In the genomic region with DNA sequence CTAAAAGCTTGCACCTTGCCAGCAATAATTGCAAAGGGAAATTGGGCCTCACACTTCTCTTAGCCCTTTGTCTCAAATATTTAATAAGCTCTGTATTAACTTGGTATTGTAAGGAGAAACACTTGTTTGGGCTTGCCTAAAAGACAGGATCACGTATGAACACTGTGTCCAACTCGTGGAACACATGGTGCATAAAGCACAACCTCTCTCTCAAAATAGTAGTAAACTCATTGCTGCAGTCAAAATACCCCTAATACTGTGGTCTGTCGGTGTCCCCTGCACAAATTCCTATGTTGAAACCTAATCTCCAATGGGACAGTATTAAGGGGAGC, we compare ENCODE assay signal across 7 cellular contexts. TPM values are rescaled to one million over a fixed set of nuclear protein-coding genes. Genes with fewer than 3 reads are reported as not detected.
DNase-seq lines count a peak whose midpoint lies in the region; ATAC-seq and TF ChIP-seq lines count a peak whose summit lies in the region.

No MANE protein-coding gene starts in this region.

- H3K27ac ChIP-seq in ovary: peak overlapping the region in 1 of 2 donors; percentile 90

- TF ChIP-seq POLR2A in ovary (IDR thresholded peaks at IDR 0.05): no peak

- no peak for TF ChIP-seq CTCF in endothelial cell (IDR thresholded peaks at IDR 0.05; ENCODE audit: unreplicated experiment)
- no peak for TF ChIP-seq CTCF in ovary (IDR thresholded peaks at IDR 0.05)

- peak overlapping the region; percentile 97 for H3K27ac Mint-ChIP-seq in endothelial cell (ENCODE audit: unreplicated experiment)

- intact Hi-C loops in ovary (cut with DNase I): no loop called here

- peak; percentile 2 for ATAC-seq in GM21390 (IDR thresholded peaks at IDR 0.05; ENCODE audit: unreplicated experiment)
- no peak for ATAC-seq in GM19463 (IDR thresholded peaks at IDR 0.05; ENCODE audit: unreplicated experiment)

- TF ChIP-seq EP300 in ovary (IDR thresholded peaks at IDR 0.05): no peak

- H3K9me3 Mint-ChIP-seq in endothelial cell (ENCODE audit: unreplicated experiment): no peaks in the 10 kb centered on the region

- DNase-seq in MG63 (no peak), endothelial cell (ENCODE audit: low spot score) (no peak), ovary (no peak), NCI-H345 treated with DMSO at 0.1 percent for 48 hours (lab: John Stamatoyannopoulos, UW; ENCODE audit: unreplicated experiment) (no peak), amniotic stem cell (lab: John Stamatoyannopoulos, UW) (no peak)

- H3K27me3 Mint-ChIP-seq in endothelial cell (ENCODE audit: unreplicated experiment): peaks cover 4% of the 10 kb centered on the region

- peaks cover 17% of the 10 kb centered on the region for H3K36me3 Mint-ChIP-seq in endothelial cell (ENCODE audit: low read depth, unreplicated experiment)

- peaks cover 19% of the 10 kb centered on the region for H3K4me1 Mint-ChIP-seq in endothelial cell (ENCODE audit: unreplicated experiment)

- H3K4me1 ChIP-seq in ovary (ENCODE audit: insufficient read depth): peaks cover 4% of the 10 kb centered on the region

- WGBS in ovary, 3 donors: 26 to 29% (median 27%) methylated on average over 3 of the region's 3 CpGs

- H3K4me3 ChIP-seq in MG63: peak overlapping the region; percentile 78
- peak overlapping the region; percentile 70 for H3K4me3 ChIP-seq in ovary

- H3K36me3 ChIP-seq in MG63: peaks cover 30% of the 10 kb centered on the region
- no peaks in the 10 kb centered on the region for H3K36me3 ChIP-seq in ovary

- no peaks in the 10 kb centered on the region for H3K9me3 ChIP-seq in MG63
- H3K9me3 ChIP-seq in ovary: no peaks in the 10 kb centered on the region

- H3K27me3 ChIP-seq in MG63: no peaks in the 10 kb centered on the region
- H3K27me3 ChIP-seq in ovary: no peaks in the 10 kb centered on the region

- H3K4me3 Mint-ChIP-seq in endothelial cell (ENCODE audit: unreplicated experiment): peak overlapping the region; percentile 97

RNA-seq across cellular contexts. Expression of a gene that starts 0.4 kb away (rescaled TPM):
- total RNA-seq in MG63 (2014; rRNA removed; shearing (Covaris generic); ENCODE audit: low replicate concordance): 2.7 and 4.2 TPM in 2 replicates
- total RNA-seq in endothelial cell (ENCODE audit: unreplicated experiment) (18.1 TPM), ovary (10 to 100 TPM; 24.1 to 36.4 (median 28.7) TPM)
- polyA plus RNA-seq in ovary: 10 to 100 TPM; 10.7 to 14.2 TPM

RNA-seq across cellular contexts. Expression of a gene that starts 27.6 kb away (rescaled TPM):
- total RNA-seq in MG63 (2014; rRNA removed; shearing (Covaris generic); ENCODE audit: low replicate concordance): 47.2 and 47.4 TPM in 2 replicates
- total RNA-seq in endothelial cell (ENCODE audit: unreplicated experiment): 58.9 TPM
- total RNA-seq in ovary: 10 to 100 TPM; 43.7 to 54.9 (median 49.5) TPM
- polyA plus RNA-seq in ovary: 10 to 100 TPM; 34.7 to 42.9 TPM

RNA-seq across cellular contexts. Expression of a gene that starts 32.2 kb away (rescaled TPM):
- total RNA-seq in MG63 (2014; rRNA removed; shearing (Covaris generic); ENCODE audit: low replicate concordance): 48.3 and 67.5 TPM in 2 replicates
- total RNA-seq in endothelial cell (ENCODE audit: unreplicated experiment) (86.2 TPM), ovary (100 to 1,000 TPM in 1 of 7 donors, 10 to 100 TPM in 6; 59.0 to 114 (median 77.4) TPM)
- polyA plus RNA-seq in ovary: 100 to 1,000 TPM in 1 of 2 donors, 10 to 100 TPM in 1; 80.7 to 197 TPM

RNA-seq across cellular contexts. Expression of a gene that starts 39.0 kb away (rescaled TPM):
- total RNA-seq in MG63 (2014; rRNA removed; shearing (Covaris generic); ENCODE audit: low replicate concordance): 10.8 and 13.9 TPM in 2 replicates
- total RNA-seq in endothelial cell (ENCODE audit: unreplicated experiment): 165 TPM
- total RNA-seq in ovary: 10 to 100 TPM; 12.1 to 40.7 (median 20.9) TPM
- polyA plus RNA-seq in ovary: 10 to 100 TPM; 13.1 to 22.7 TPM
